ENCODE assay signal across 1 cellular context in genomic region chr4:185396724-185397402, GRCh38.
A peak's percentile ranks its signal among the peaks of the same experiment; 100 is the strongest.
TF ChIP-seq lines count a peak whose summit lies in the region.

Gene ANKRD37 (plus strand): TSS chr4:185396841. CDS start chr4:185396924, 83 bp downstream.

TF ChIP-seq in H1, 55 proteins besides CTCF, POLR2A, EP300 and RAD21 (continued from another document):
- TF ChIP-seq CHD7 (IDR thresholded peaks at IDR 0.05; ENCODE audit: insufficient replicate concordance, low read length) (no peak), ASH2L (IDR thresholded peaks at IDR 0.05; ENCODE audit: low read length) (no peak), YY1 (IDR thresholded peaks at IDR 0.05; ENCODE audit: low read depth, low read length) (no peak), ZNF274 (IDR thresholded peaks at IDR 0.05; ENCODE audit: borderline replicate concordance, extremely low read depth, low read length) (no peak), SIRT6 (IDR thresholded peaks at IDR 0.05; ENCODE audit: low read length) (no peak), HDAC2 (IDR thresholded peaks at IDR 0.05; ENCODE audit: borderline replicate concordance in 1 of 2, low read depth in 2 of 2, low read length in 2 of 2) (peak in 1 of 2 experiments; percentile 95; a peak in 1 of 4 replicates), HDAC6 (IDR thresholded peaks at IDR 0.05; ENCODE audit: low read depth, low read length) (no peak), ATF2 (IDR thresholded peaks at IDR 0.05; ENCODE audit: low read length) (no peak), CHD1 (IDR thresholded peaks at IDR 0.05; ENCODE audit: low read depth, low read length) (no peak), NANOG (IDR thresholded peaks at IDR 0.05; ENCODE audit: insufficient read depth, low read depth, low read length, poor library complexity, severe bottlenecking) (no peak), SIN3A (conservative IDR thresholded peaks at IDR 0.05 in 1 of 2, IDR thresholded peaks at IDR 0.05 in 1 of 2; ENCODE audit: low read depth in 1 of 2, low read length in 2 of 2) (peak in 1 of 2 experiments; percentile 92; a peak in 2 of 4 replicates), BRCA1 (IDR thresholded peaks at IDR 0.05; ENCODE audit: low read depth, low read length) (no peak), CBX5 (IDR thresholded peaks at IDR 0.05; ENCODE audit: low read depth, low read length) (no peak), PHF8 (conservative IDR thresholded peaks at IDR 0.05; ENCODE audit: low read depth, low read length) (no peak), RXRA (IDR thresholded peaks at IDR 0.05; ENCODE audit: insufficient read depth, low read depth, low read length) (no peak), GABPA (IDR thresholded peaks at IDR 0.05; ENCODE audit: borderline replicate concordance, insufficient read depth, low read length) (no peak), GTF2F1 (IDR thresholded peaks at IDR 0.05; ENCODE audit: borderline replicate concordance, low read depth, low read length) (no peak), POLR2AphosphoS5 (IDR thresholded peaks at IDR 0.05; ENCODE audit: low read depth, low read length) (no peak), FOSL1 (IDR thresholded peaks at IDR 0.05; ENCODE audit: insufficient read depth, low read depth, low read length) (no peak), RBBP5 (IDR thresholded peaks at IDR 0.05; ENCODE audit: borderline replicate concordance, low read depth, low read length) (no peak), CHD2 (IDR thresholded peaks at IDR 0.05; ENCODE audit: low read length) (0 out of 2 replicates have a peak, but pooled peaks have one; percentile 8), EGR1 (IDR thresholded peaks at IDR 0.05; ENCODE audit: borderline replicate concordance, low read depth, low read length) (no peak), RFX5 (IDR thresholded peaks at IDR 0.05; ENCODE audit: borderline replicate concordance, low read depth, low read length) (no peak), SP4 (IDR thresholded peaks at IDR 0.05; ENCODE audit: low read length) (peak; percentile 85; the same call in 1 of the 2 replicates), BCL11A (IDR thresholded peaks at IDR 0.05; ENCODE audit: low read depth in 2 of 2, low read length in 2 of 2) (no peak), CTBP2 (IDR thresholded peaks at IDR 0.05; ENCODE audit: borderline replicate concordance, insufficient read depth, insufficient read length, low read length) (peak; percentile 7), KDM1A (IDR thresholded peaks at IDR 0.05; ENCODE audit: borderline replicate concordance, low read length) (no peak), JUND (IDR thresholded peaks at IDR 0.05; ENCODE audit: low read length) (no peak), SUZ12 (IDR thresholded peaks at IDR 0.05; ENCODE audit: low read length) (no peak), SRF (IDR thresholded peaks at IDR 0.05; ENCODE audit: low read depth, low read length) (no peak), BACH1 (IDR thresholded peaks at IDR 0.05; ENCODE audit: low read length) (no peak), SP1 (IDR thresholded peaks at IDR 0.05; ENCODE audit: low read depth, low read length) (no peak), TEAD4 (IDR thresholded peaks at IDR 0.05; ENCODE audit: low read depth, low read length) (peak; percentile 29; the same call in 1 of the 2 replicates), TBP (IDR thresholded peaks at IDR 0.05; ENCODE audit: low read depth, low read length) (peak; percentile 71), NRF1 (IDR thresholded peaks at IDR 0.05; ENCODE audit: low read depth, low read length) (no peak), CBX8 (IDR thresholded peaks at IDR 0.05; ENCODE audit: borderline replicate concordance, low read depth, low read length) (no peak), SAP30 (IDR thresholded peaks at IDR 0.05; ENCODE audit: insufficient read depth, insufficient replicate concordance, low read length) (peak; percentile 63), SP2 (IDR thresholded peaks at IDR 0.05; ENCODE audit: low read length) (no peak), JUN (IDR thresholded peaks at IDR 0.05; ENCODE audit: low read depth, low read length) (no peak), SIX5 (IDR thresholded peaks at IDR 0.05; ENCODE audit: low read depth, low read length) (no peak), MAFK (IDR thresholded peaks at IDR 0.05; ENCODE audit: low read depth, low read length) (no peak), TCF12 (IDR thresholded peaks at IDR 0.05; ENCODE audit: low read depth, low read length) (no peak), KDM4A (IDR thresholded peaks at IDR 0.05; ENCODE audit: low read depth, low read length, severe bottlenecking) (no peak), CEBPB (IDR thresholded peaks at IDR 0.05; ENCODE audit: low read depth, low read length) (no peak), KDM5A (IDR thresholded peaks at IDR 0.05; ENCODE audit: low read length) (no peak), CREB1 (IDR thresholded peaks at IDR 0.05) (no peak), TAF7 (optimal IDR thresholded peaks at IDR 0.05; ENCODE audit: borderline replicate concordance, low read depth, low read length) (no peak), EZH2 (IDR thresholded peaks at IDR 0.05; ENCODE audit: low read depth, low read length, severe bottlenecking) (no peak), TAF1 (IDR thresholded peaks at IDR 0.05; ENCODE audit: low read depth, low read length) (peak; percentile 66; the same call in 1 of the 2 replicates), POU5F1 (IDR thresholded peaks at IDR 0.05; ENCODE audit: low read depth, low read length) (no peak)
- TF ChIP-seq, protein P1, sequence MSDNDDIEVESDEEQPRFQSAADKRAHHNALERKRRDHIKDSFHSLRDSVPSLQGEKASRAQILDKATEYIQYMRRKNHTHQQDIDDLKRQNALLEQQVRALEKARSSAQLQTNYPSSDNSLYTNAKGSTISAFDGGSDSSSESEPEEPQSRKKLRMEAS (IDR thresholded peaks at IDR 0.05): no peak
- TF ChIP-seq, protein P2, sequence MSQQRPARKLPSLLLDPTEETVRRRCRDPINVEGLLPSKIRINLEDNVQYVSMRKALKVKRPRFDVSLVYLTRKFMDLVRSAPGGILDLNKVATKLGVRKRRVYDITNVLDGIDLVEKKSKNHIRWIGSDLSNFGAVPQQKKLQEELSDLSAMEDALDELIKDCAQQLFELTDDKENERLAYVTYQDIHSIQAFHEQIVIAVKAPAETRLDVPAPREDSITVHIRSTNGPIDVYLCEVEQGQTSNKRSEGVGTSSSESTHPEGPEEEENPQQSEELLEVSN (IDR thresholded peaks at IDR 0.05): peak; percentile 81
- TF ChIP-seq, protein P3, sequence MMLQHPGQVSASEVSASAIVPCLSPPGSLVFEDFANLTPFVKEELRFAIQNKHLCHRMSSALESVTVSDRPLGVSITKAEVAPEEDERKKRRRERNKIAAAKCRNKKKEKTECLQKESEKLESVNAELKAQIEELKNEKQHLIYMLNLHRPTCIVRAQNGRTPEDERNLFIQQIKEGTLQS (IDR thresholded peaks at IDR 0.05; ENCODE audit: insufficient read depth, low read depth, low read length): no peak
- TF ChIP-seq, protein P4, sequence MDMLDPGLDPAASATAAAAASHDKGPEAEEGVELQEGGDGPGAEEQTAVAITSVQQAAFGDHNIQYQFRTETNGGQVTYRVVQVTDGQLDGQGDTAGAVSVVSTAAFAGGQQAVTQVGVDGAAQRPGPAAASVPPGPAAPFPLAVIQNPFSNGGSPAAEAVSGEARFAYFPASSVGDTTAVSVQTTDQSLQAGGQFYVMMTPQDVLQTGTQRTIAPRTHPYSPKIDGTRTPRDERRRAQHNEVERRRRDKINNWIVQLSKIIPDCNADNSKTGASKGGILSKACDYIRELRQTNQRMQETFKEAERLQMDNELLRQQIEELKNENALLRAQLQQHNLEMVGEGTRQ (IDR thresholded peaks at IDR 0.05; ENCODE audit: low read length): no peak
